ENCODE assay signal across 1 cellular context in genomic region chr5:95901676-95902646, GRCh38.
A peak's percentile ranks its signal among the peaks of the same experiment; 100 is the strongest.
TF ChIP-seq lines count a peak whose summit lies in the region.

No MANE protein-coding gene starts in this region.

TF ChIP-seq in HepG2, 621 proteins besides CTCF, POLR2A, EP300 and RAD21 (continued from another document):
- TF ChIP-seq ATF4 (CRISPR knock-in tag; IDR thresholded peaks at IDR 0.05) (no peak), SOX13 (IDR thresholded peaks at IDR 0.05) (0 out of 2 replicates have a peak, but pooled peaks have one; percentile 23), SOX13 (CRISPR knock-in tag; conservative IDR thresholded peaks at IDR 0.05 in 1 of 2, IDR thresholded peaks at IDR 0.05 in 1 of 2) (peak in 1 of 2 experiments; percentile 82; a peak in 3 of 4 replicates), AGO2 (optimal IDR thresholded peaks at IDR 0.05; ENCODE audit: low read depth, low read length) (peak; percentile 86), RFX1 (IDR thresholded peaks at IDR 0.05) (no peak), ZBTB42 (CRISPR knock-in tag; IDR thresholded peaks at IDR 0.05) (no peak), PLSCR1 (CRISPR knock-in tag; IDR thresholded peaks at IDR 0.05; ENCODE audit: borderline replicate concordance) (no peak), SOX6 (IDR thresholded peaks at IDR 0.05) (no peak), SOX6 (CRISPR knock-in tag; IDR thresholded peaks at IDR 0.05) (peak; percentile 49; the same call in 1 of the 2 replicates), AHDC1 (CRISPR knock-in tag; IDR thresholded peaks at IDR 0.05; ENCODE audit: borderline replicate concordance) (no peak)
